Comparison of ENCODE assay signal across 8 cellular contexts in genomic region chr14:55448146-55448614, GRCh38. TPM values are rescaled to one million over a fixed set of nuclear protein-coding genes. Genes with fewer than 3 reads are reported as not detected.
DNase-seq lines count a peak whose midpoint lies in the region; ATAC-seq, FAIRE-seq and TF ChIP-seq lines count a peak whose summit lies in the region.

No MANE protein-coding gene starts in this region.

- no peak for TF ChIP-seq CTCF in astrocyte of the spinal cord (IDR thresholded peaks at IDR 0.05; ENCODE audit: low read depth, low read length)

- peak; percentile 98 for DNase-seq in Caki2 (ENCODE audit: low read depth)
- peak; percentile 94 for DNase-seq in HTR-8/SVneo (ENCODE audit: insufficient read length, low spot score)
- peak; percentile 94 for DNase-seq in astrocyte of the spinal cord (ENCODE audit: low read depth, low spot score)
- DNase-seq in myocyte (ENCODE audit: low read depth): peak; percentile 79

- H3K4me3 ChIP-seq in astrocyte of the spinal cord (ENCODE audit: low read depth, low read length): no peak overlapping the region

- peak; percentile 81 for FAIRE-seq in HTR-8/SVneo (lab: Jason Lieb, UNC)

- ATAC-seq in HG03378 (IDR thresholded peaks at IDR 0.05; ENCODE audit: unreplicated experiment) (no peak), GM21825 (IDR thresholded peaks at IDR 0.05; ENCODE audit: unreplicated experiment) (no peak), GM18502 (IDR thresholded peaks at IDR 0.05; ENCODE audit: poor library complexity, unreplicated experiment) (no peak), HG03280 (IDR thresholded peaks at IDR 0.05; ENCODE audit: unreplicated experiment) (no peak)

- in situ Hi-C loops in Caki2 (cut with HindIII; ENCODE audit: low pct_unique_long_range_greater_than_20kb, low sequenced_read_pairs): no loop called here
- in situ Hi-C loops in astrocyte of the spinal cord (cut with HindIII; ENCODE audit: low sequenced_read_pairs): no loop called here

RNA-seq across cellular contexts. Expression of gene TBPL2, which starts 7.8 kb away (rescaled TPM):
- total RNA-seq in Caki2 (2014; rRNA removed; shearing (Covaris generic); ENCODE audit: low replicate concordance): not detected in 2 replicates
- total RNA-seq in myocyte: not detected in 2 replicates
- not detected for polyA plus RNA-seq in myocyte (2012)

RNA-seq across cellular contexts. Expression of gene ATG14, which starts 36.5 kb away (rescaled TPM):
- total RNA-seq in Caki2 (2014; rRNA removed; shearing (Covaris generic); ENCODE audit: low replicate concordance): 5.9 and 10.1 TPM in 2 replicates
- total RNA-seq in myocyte: 14.9 and 15.3 TPM in 2 replicates
- 8.5 TPM for polyA plus RNA-seq in myocyte (2012)
